11 cellular contexts compared by ENCODE assay signal in the genomic region with DNA sequence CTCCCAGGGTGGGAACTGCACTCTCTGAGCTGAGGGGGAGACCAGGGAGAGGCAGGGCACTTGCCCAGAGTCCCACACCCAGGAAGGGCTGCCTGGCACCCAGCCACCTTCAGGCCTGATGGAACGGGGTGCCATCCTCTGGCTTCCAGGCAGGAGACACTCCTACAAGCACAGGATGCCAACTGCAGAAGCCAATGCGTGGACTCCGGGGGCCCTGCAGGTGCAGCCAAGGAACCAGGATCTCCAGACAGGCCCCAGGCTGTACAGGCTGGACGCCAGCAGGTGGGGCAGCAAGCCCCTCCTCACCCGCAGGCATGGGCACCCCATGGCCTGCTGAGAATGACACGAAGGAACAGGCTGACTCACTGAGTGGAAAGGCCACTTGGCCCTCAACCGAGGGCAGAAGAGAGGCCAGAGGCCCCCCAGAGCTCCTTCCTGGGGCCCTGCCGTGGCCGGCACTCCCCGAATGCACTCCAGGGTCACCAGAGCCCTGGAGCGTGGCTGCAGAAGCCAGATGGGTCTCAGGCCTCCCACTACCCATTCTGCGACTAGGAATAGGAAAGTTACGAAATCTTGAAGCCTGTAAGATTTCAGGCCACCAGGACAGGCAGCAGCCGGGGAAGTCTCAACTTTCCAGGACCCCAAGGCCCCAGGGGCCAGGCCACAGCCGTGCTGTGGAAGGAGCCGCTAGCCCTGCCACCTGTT. TPM values are rescaled to one million over a fixed set of nuclear protein-coding genes. Genes with fewer than 3 reads are reported as not detected.
A peak's percentile ranks its signal among the peaks of the same experiment; 100 is the strongest.
DNase-seq lines count a peak whose midpoint lies in the region; TF ChIP-seq lines count a peak whose summit lies in the region.
"Had no signal": no experiment of that assay in that cellular context is flagged by ENCODE, and none has a peak within 500 bp of the region (broad histone marks: within the 10 kb centered on the region; RNA-seq: fewer than 3 reads in every experiment).

No MANE protein-coding gene starts in this region.

- no peak overlapping the region for H3K4me3 Mint-ChIP-seq in endodermal cell
- no peak overlapping the region for H3K4me3 Mint-ChIP-seq in activated T-cell treated with anti-CD3 and anti-CD28 coated beads, Interleukin-2, amount 50 U/mL, for 24 hours
- H3K4me3 Mint-ChIP-seq: activated CD4-positive, alpha-beta T cell treated with anti-CD3 and anti-CD28 coated beads, Interleukin-2, amount 10 ng/mL, durations not matched to agents 7 days and 5 days; CD4-positive, CD25-positive, alpha-beta regulatory T cell had no signal

- H3K4me1 ChIP-seq in endodermal cell (ENCODE audit: control insufficient read depth, insufficient read depth, low read length) (no peaks in the 10 kb centered on the region), neutrophil (ENCODE audit: control insufficient read depth in 1 of 2, insufficient read depth in 1 of 2, low read depth in 1 of 2, low read length in 1 of 2) (peaks cover 20 to 58% of the 10 kb centered on the region in 2 experiments)

- no peak overlapping the region for H3K27ac Mint-ChIP-seq in endodermal cell
- H3K27ac Mint-ChIP-seq in activated T-cell treated with anti-CD3 and anti-CD28 coated beads, Interleukin-2, amount 50 U/mL, for 24 hours, result no peak overlapping the region
- H3K27ac Mint-ChIP-seq: activated CD4-positive, alpha-beta T cell treated with anti-CD3 and anti-CD28 coated beads, Interleukin-2, amount 10 ng/mL, durations not matched to agents 7 days and 5 days had no signal

- 83 to 84% methylated on average over 12 to 16 of the region's 16 CpGs for WGBS in endodermal cell (ENCODE audit: insufficient coverage in 1 of 2, insufficient read length in 1 of 2), 2 experiments

- no peak overlapping the region for H3K9ac ChIP-seq in endodermal cell (ENCODE audit: extremely low read depth, low read length, poor library complexity, severe bottlenecking)

- DNase-seq in ACHN (peak; percentile 12), M059J (ENCODE audit: low read depth) (peak; percentile 13), endodermal cell (peak; percentile 43), NCI-H748 treated with DMSO at 0.1 percent for 48 hours (lab: John Stamatoyannopoulos, UW) (no peak), NCI-H1694 (lab: John Stamatoyannopoulos, UW) (no peak)
- DNase-seq in activated T-cell treated with anti-CD3 and anti-CD28 coated beads, Interleukin-2, amount 50 U/mL, for 24 hours, result no peak
- no peak for DNase-seq in activated effector memory CD4-positive, alpha-beta T cell treated with anti-CD3 and anti-CD28 coated beads, Interleukin-2, amount 50 U/mL, for 16 hours
- DNase-seq: activated CD4-positive, alpha-beta T cell treated with anti-CD3 and anti-CD28 coated beads, Interleukin-2, amount 10 ng/mL, durations not matched to agents 7 days and 5 days; CD4-positive, CD25-positive, alpha-beta regulatory T cell; NCI-H446 treated with DMSO at 0.1 percent for 48 hours had no signal

- H3K9me3 ChIP-seq in endodermal cell (ENCODE audit: control insufficient read depth, low read length) (no peaks in the 10 kb centered on the region), neutrophil (no peaks in the 10 kb centered on the region)

- no peaks in the 10 kb centered on the region for H3K27me3 Mint-ChIP-seq in endodermal cell (ENCODE audit: insufficient read depth)
- no peaks in the 10 kb centered on the region for H3K27me3 Mint-ChIP-seq in activated T-cell treated with anti-CD3 and anti-CD28 coated beads, Interleukin-2, amount 50 U/mL, for 24 hours
- H3K27me3 Mint-ChIP-seq: activated CD4-positive, alpha-beta T cell treated with anti-CD3 and anti-CD28 coated beads, Interleukin-2, amount 10 ng/mL, durations not matched to agents 7 days and 5 days had no signal

- in situ Hi-C loops in ACHN (cut with HindIII; ENCODE audit: low pct_ligation_motif_present, low pct_unique_long_range_greater_than_20kb, low sequenced_read_pairs), result no loop called here

- H3K4me3 ChIP-seq in endodermal cell (ENCODE audit: low read length) (no peak overlapping the region), neutrophil (ENCODE audit: low read depth in 1 of 2, low read length in 1 of 2) (no peak overlapping the region)

- H3K36me3 ChIP-seq in endodermal cell (ENCODE audit: control insufficient read depth, insufficient read depth, low read length), result no peaks in the 10 kb centered on the region
- peaks cover 32% of the 10 kb centered on the region for H3K36me3 ChIP-seq in neutrophil

- no peak overlapping the region for H3K27ac ChIP-seq in endodermal cell (ENCODE audit: low read depth, low read length)
- peak overlapping the region; percentile 26 for H3K27ac ChIP-seq in neutrophil

- TF ChIP-seq CTCF in endodermal cell (conservative IDR thresholded peaks at IDR 0.05), result peak; percentile 14
- no peak for TF ChIP-seq CTCF in neutrophil (IDR thresholded peaks at IDR 0.05)

- no peaks in the 10 kb centered on the region for H3K4me1 Mint-ChIP-seq in endodermal cell
- H3K4me1 Mint-ChIP-seq in activated T-cell treated with anti-CD3 and anti-CD28 coated beads, Interleukin-2, amount 50 U/mL, for 24 hours (ENCODE audit: low read depth), result peaks cover 16% of the 10 kb centered on the region

- H3K36me3 Mint-ChIP-seq in endodermal cell (ENCODE audit: low read depth), result peaks cover 8% of the 10 kb centered on the region
- peaks cover 3% of the 10 kb centered on the region for H3K36me3 Mint-ChIP-seq in activated T-cell treated with anti-CD3 and anti-CD28 coated beads, Interleukin-2, amount 50 U/mL, for 24 hours (ENCODE audit: low read depth)

- no peaks in the 10 kb centered on the region for H3K9me3 Mint-ChIP-seq in endodermal cell
- H3K9me3 Mint-ChIP-seq in activated T-cell treated with anti-CD3 and anti-CD28 coated beads, Interleukin-2, amount 50 U/mL, for 24 hours, result no peaks in the 10 kb centered on the region
- H3K9me3 Mint-ChIP-seq: activated CD4-positive, alpha-beta T cell treated with anti-CD3 and anti-CD28 coated beads, Interleukin-2, amount 10 ng/mL, durations not matched to agents 7 days and 5 days; CD4-positive, CD25-positive, alpha-beta regulatory T cell had no signal

- H3K27me3 ChIP-seq in endodermal cell (ENCODE audit: control insufficient read depth, insufficient read depth, low read length, poor library complexity, severe bottlenecking) (no peaks in the 10 kb centered on the region), neutrophil (no peaks in the 10 kb centered on the region)

RNA-seq across cellular contexts. Expression of gene NACC2, which starts 15.7 kb away (rescaled TPM):
- 4.2 and 9.8 TPM in 2 replicates for total RNA-seq in M059J (2014; rRNA removed; shearing (Covaris generic))
- total RNA-seq in endodermal cell, result 10 to 100 TPM; 12.4 to 16.7 TPM
- polyA plus RNA-seq in endodermal cell (2013, experiment 1 of 2), result 6.4 TPM
- polyA plus RNA-seq in endodermal cell (2013, experiment 2 of 2), result 6.8 TPM

RNA-seq across cellular contexts. Expression of gene TMEM250, which starts 39.3 kb away (rescaled TPM):
- total RNA-seq in M059J (2014; rRNA removed; shearing (Covaris generic)), result 23.5 and 36.9 TPM in 2 replicates
- total RNA-seq in endodermal cell, result 10 to 100 TPM; 56.4 to 58.4 TPM
- 28.9 TPM for polyA plus RNA-seq in endodermal cell (2013, experiment 1 of 2)
- 28.8 TPM for polyA plus RNA-seq in endodermal cell (2013, experiment 2 of 2)

Comparison
In these comparisons a context has a peak if more than half of its experiments do, and no peak if none do; other contexts are left out.
1. DNase-seq: peak in ACHN (single experiment), M059J (single experiment) and endodermal cell (single experiment); none in activated T-cell treated with anti-CD3 and anti-CD28 coated beads, Interleukin-2, amount 50 U/mL, for 24 hours (single experiment), activated effector memory CD4-positive, alpha-beta T cell treated with anti-CD3 and anti-CD28 coated beads, Interleukin-2, amount 50 U/mL, for 16 hours (single experiment), NCI-H748 treated with DMSO at 0.1 percent for 48 hours (single experiment) and NCI-H1694 (single experiment).